In the genomic region with DNA sequence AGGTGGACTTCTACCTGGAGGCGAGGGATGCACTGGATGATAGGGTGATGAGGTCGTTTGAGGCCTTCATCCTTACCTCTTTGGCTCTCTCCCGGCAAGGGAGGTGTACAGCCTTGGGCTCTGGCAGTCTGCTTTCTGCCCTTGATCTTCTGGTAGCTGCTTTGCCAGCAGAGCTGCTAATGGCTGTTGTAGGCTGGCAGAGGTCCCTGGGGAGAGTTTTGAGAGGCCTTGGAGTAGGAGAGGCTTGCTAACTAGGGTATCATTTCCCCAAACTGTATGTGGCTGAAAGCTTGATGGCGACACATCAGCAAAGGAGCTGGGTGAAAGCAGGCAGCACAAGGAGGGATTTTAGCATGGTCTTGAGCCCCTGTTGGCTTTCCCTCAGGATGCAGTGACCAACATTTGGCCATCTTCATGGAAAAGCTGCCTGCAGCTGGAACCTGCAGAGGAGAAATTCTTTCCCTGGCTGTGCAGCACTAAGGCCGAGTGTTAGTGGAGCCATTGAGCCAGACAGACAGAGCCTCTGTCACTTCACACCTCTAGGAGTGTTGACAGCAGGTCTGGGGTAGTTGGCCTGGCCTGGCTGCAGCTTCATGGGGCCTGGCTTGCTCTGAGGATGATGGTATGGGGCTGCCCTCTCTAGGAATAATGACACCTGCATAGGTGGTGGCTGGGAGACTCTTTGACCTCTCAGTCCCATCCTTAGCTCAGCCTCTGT, we compare ENCODE assay signal across 8 cellular contexts. TPM values are rescaled to one million over a fixed set of nuclear protein-coding genes. Genes with fewer than 3 reads are reported as not detected.
DNase-seq lines count a peak whose midpoint lies in the region; ATAC-seq lines count a peak whose summit lies in the region.

No MANE protein-coding gene starts in this region.

- H3K36me3 ChIP-seq in CD4-positive, CD25-positive, alpha-beta regulatory T cell (ENCODE audit: control insufficient read depth, insufficient read depth, low read length), result no peaks in the 10 kb centered on the region
- no peaks in the 10 kb centered on the region for H3K36me3 ChIP-seq in mucosa of stomach (ENCODE audit: control insufficient read depth, insufficient read depth, low read length)

- peak overlapping the region; percentile 76 for H3K27ac ChIP-seq in CD4-positive, CD25-positive, alpha-beta regulatory T cell (ENCODE audit: insufficient read depth, low read length, poor library complexity, severe bottlenecking)
- H3K27ac ChIP-seq in angular gyrus (ENCODE audit: low read depth, low read length), result peak overlapping the region; percentile 94

- H3K4me1 ChIP-seq in CD4-positive, CD25-positive, alpha-beta regulatory T cell (ENCODE audit: control insufficient read depth, insufficient read depth, low read length, poor library complexity, severe bottlenecking), result peaks cover 40% of the 10 kb centered on the region
- peaks cover 28% of the 10 kb centered on the region for H3K4me1 ChIP-seq in mucosa of stomach (ENCODE audit: control insufficient read depth, insufficient read depth, low read length)

- no peak for ATAC-seq in CD4-positive, CD25-positive, alpha-beta regulatory T cell (ENCODE audit: low read depth in 2 of 2)
- no peak for ATAC-seq in HG03139 (IDR thresholded peaks at IDR 0.05; ENCODE audit: unreplicated experiment)

- no peaks in the 10 kb centered on the region for H3K36me3 Mint-ChIP-seq in CD4-positive, CD25-positive, alpha-beta regulatory T cell

- H3K27me3 Mint-ChIP-seq in CD4-positive, CD25-positive, alpha-beta regulatory T cell, result peaks cover 6% of the 10 kb centered on the region

- H3K4me1 Mint-ChIP-seq in CD4-positive, CD25-positive, alpha-beta regulatory T cell, result peaks cover 9 to 63% (median 50%) of the 10 kb centered on the region in 4 donors

- H3K27me3 ChIP-seq in CD4-positive, CD25-positive, alpha-beta regulatory T cell (ENCODE audit: control insufficient read depth, insufficient read depth, low read length), result no peaks in the 10 kb centered on the region
- H3K27me3 ChIP-seq in mucosa of stomach (ENCODE audit: control insufficient read depth, insufficient read depth, low read length), result peaks cover 7% of the 10 kb centered on the region

- peak overlapping the region; percentile 89 to 95 (median 92) for H3K4me3 Mint-ChIP-seq in CD4-positive, CD25-positive, alpha-beta regulatory T cell

- DNase-seq in CD4-positive, CD25-positive, alpha-beta regulatory T cell, result no peak
- peak; percentile 82 for DNase-seq in NCI-H1092 treated with DMSO at 0.1 percent for 48 hours (lab: John Stamatoyannopoulos, UW)
- no peak for DNase-seq in COLO668 (lab: John Stamatoyannopoulos, UW; ENCODE audit: unreplicated experiment)
- no peak for DNase-seq in NCI-H1105 treated with DMSO at 0.1 percent for 48 hours (lab: John Stamatoyannopoulos, UW)
- no peak for DNase-seq in T1000 (lab: John Stamatoyannopoulos, UW)

- peak overlapping the region; percentile 85 for H3K9ac ChIP-seq in mucosa of stomach (ENCODE audit: low read length)

- H3K9me3 ChIP-seq in CD4-positive, CD25-positive, alpha-beta regulatory T cell (ENCODE audit: control insufficient read depth in 2 of 2, low read length in 2 of 2), result no peaks in the 10 kb centered on the region
- no peaks in the 10 kb centered on the region for H3K9me3 ChIP-seq in mucosa of stomach (ENCODE audit: control insufficient read depth, low read length)

- no peaks in the 10 kb centered on the region for H3K9me3 Mint-ChIP-seq in CD4-positive, CD25-positive, alpha-beta regulatory T cell

- H3K4me3 ChIP-seq in CD4-positive, CD25-positive, alpha-beta regulatory T cell (ENCODE audit: low read depth, low read length), result peak overlapping the region; percentile 62
- H3K4me3 ChIP-seq in mucosa of stomach (ENCODE audit: low read length), result no peak overlapping the region

- peak overlapping the region; percentile 93 to 96 (median 93) for H3K27ac Mint-ChIP-seq in CD4-positive, CD25-positive, alpha-beta regulatory T cell

RNA-seq across cellular contexts. Expression of gene AMPD3, which starts 3.5 kb away (rescaled TPM):
- 19.7 TPM for total RNA-seq in CD4-positive, CD25-positive, alpha-beta regulatory T cell
- polyA plus RNA-seq in CD4-positive, CD25-positive, alpha-beta regulatory T cell, result 10 to 100 TPM in 1 of 4 donors, 1 to 10 TPM in 3; 6.4 to 11.9 (median 7.3) TPM
